In the genomic region with DNA sequence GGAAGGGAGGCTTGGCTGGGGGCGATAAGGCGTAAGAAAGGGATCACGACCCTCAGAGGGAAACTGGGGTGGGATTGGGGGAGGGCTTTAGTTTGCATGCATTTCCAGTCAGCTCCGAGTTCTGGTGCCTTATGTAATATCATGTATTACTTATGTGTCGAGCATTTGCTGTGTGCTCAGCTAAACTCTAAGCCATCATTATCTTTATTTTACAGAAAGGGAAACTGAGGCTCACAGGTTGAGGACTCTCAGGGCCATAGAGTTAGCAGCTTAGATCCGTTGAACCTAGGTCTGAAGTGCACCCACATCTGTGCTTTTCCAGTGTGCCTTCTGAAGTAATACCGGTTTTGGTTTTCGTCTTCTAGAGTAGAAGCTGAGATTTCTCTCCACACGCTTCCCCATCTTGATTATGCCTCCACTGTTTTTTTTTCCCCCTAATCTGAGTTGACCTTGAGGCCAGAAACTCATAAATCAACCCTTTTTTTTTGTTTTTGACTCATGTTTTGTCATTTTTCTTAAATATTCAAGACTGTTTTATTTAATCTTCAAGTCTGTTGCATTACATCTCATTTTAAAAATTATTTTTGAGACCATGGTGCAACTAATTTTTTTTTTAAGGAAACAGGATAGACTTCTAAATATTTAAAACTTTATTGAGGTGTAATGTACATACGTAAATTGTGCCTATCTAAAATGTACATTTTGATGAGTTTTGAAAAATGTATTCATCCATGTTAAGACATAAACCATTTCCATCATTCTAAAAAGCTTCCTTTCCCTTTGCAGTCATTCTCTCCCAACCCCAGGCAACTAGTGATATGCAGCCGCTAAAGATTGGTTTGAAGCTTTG, we compare ENCODE assay signal across 8 cellular contexts. TPM values are rescaled to one million over a fixed set of nuclear protein-coding genes. Genes with fewer than 3 reads are reported as not detected.
DNase-seq lines count a peak whose midpoint lies in the region; ATAC-seq, FAIRE-seq and TF ChIP-seq lines count a peak whose summit lies in the region.

No MANE protein-coding gene starts in this region.

- ATAC-seq in activated T-helper 17 cell treated with anti-CD3 and anti-CD28 coated beads, Interleukin-2, amount 50 U/mL, for 72 hours (replicated peaks): no peak

- H3K9me3 ChIP-seq in keratinocyte (ENCODE audit: control insufficient read depth, low read depth, low read length): peaks cover 2% of the 10 kb centered on the region

- H2AFZ ChIP-seq in keratinocyte (ENCODE audit: control insufficient read depth, low read length): peak overlapping the region; percentile 95

- H3K36me3 Mint-ChIP-seq in activated T-helper 17 cell treated with anti-CD3 and anti-CD28 coated beads, Interleukin-2, amount 50 U/mL, for 72 hours (ENCODE audit: low read depth): peaks cover 53% of the 10 kb centered on the region

- DNase-seq in AG09309 (ENCODE audit: low read depth) (no peak), HEK293T (ENCODE audit: extremely low spot score) (no peak), keratinocyte (ENCODE audit: low read depth, low spot score) (no peak), GM13976 (ENCODE audit: low spot score) (no peak), A172 (ENCODE audit: low spot score) (no peak)
- DNase-seq in stimulated activated CD4-positive, alpha-beta T cell treated with anti-CD3 and anti-CD28 coated beads, Interleukin-4, amount 100 ng/mL, for 1 hour: no peak

- no peak for FAIRE-seq in keratinocyte (lab: Jason Lieb, UNC)

- H3K27ac ChIP-seq in keratinocyte (ENCODE audit: control insufficient read depth, insufficient read depth, low read length): peak overlapping the region; percentile 80
- H3K27ac ChIP-seq in temporal lobe (ENCODE audit: low read depth, low read length): peak overlapping the region; percentile 76

- H3K36me3 ChIP-seq in keratinocyte (ENCODE audit: control insufficient read depth in 2 of 2, extremely low read depth in 1 of 2, insufficient read depth in 2 of 2, low read length in 2 of 2): peaks cover 10 to 19% of the 10 kb centered on the region in 2 experiments

- no peaks in the 10 kb centered on the region for H4K20me1 ChIP-seq in keratinocyte (ENCODE audit: control insufficient read depth, extremely low read depth, insufficient read depth, low read length)

- POLR2A ChIA-PET in HEK293T (lab: Yijun Ruan, JAX): interaction anchor here (0.5 to 1.7 kb wide), 7 partner anchors 11 to 140 kb away, joined by 3 to 5 read pairs (median 3); no protein-coding TSS in a partner anchor

- in situ Hi-C loops in GM13976 (cut with MboI; ENCODE audit: low sequenced_read_pairs, unreplicated experiment): no loop called here

- TF ChIP-seq CTCF in AG09309 (IDR thresholded peaks at IDR 0.05; ENCODE audit: control insufficient read depth, insufficient read depth, low read depth, low read length, missing control alignments): no peak
- TF ChIP-seq CTCF in keratinocyte (optimal IDR thresholded peaks at IDR 0.05 in 1 of 3, IDR thresholded peaks at IDR 0.05 in 1 of 3, conservative IDR thresholded peaks at IDR 0.05 in 1 of 3; ENCODE audit: extremely low read depth in 1 of 3, insufficient read depth in 2 of 3, low read length in 3 of 3): no peak
- no peak for TF ChIP-seq CTCF in GM13976 (IDR thresholded peaks at IDR 0.05; ENCODE audit: borderline replicate concordance, control extremely low read depth, extremely low read depth, insufficient read depth, missing control alignments)

- peaks cover 56% of the 10 kb centered on the region for H3K79me2 ChIP-seq in keratinocyte (ENCODE audit: control insufficient read depth, insufficient read depth, low read length)

- H3K27me3 ChIP-seq in keratinocyte (ENCODE audit: control insufficient read depth, extremely low read depth, insufficient read depth, low read length): no peaks in the 10 kb centered on the region

- H3K4me2 ChIP-seq in keratinocyte (ENCODE audit: control insufficient read depth, extremely low read depth, insufficient read depth, low read depth, low read length): peak overlapping the region; percentile 69

- peaks cover 9% of the 10 kb centered on the region for H3K4me1 ChIP-seq in keratinocyte (ENCODE audit: control insufficient read depth, extremely low read depth, insufficient read depth, low read length)

- H3K4me3 ChIP-seq in AG09309 (ENCODE audit: control insufficient read depth, low read depth, low read length): peak overlapping the region; percentile 75
- H3K4me3 ChIP-seq in keratinocyte (ENCODE audit: control insufficient read depth in 2 of 3, extremely low read depth in 1 of 3, insufficient read depth in 2 of 3, low read depth in 1 of 3, low read length in 3 of 3): peak overlapping the region; percentile 59 to 95 (median 73)

- CTCF ChIA-PET in HEK293T (lab: Yijun Ruan, JAX): no interaction called here

- peak overlapping the region; percentile 89 for H3K9ac ChIP-seq in keratinocyte (ENCODE audit: control insufficient read depth, extremely low read depth, insufficient read depth, low read length)

- dilution Hi-C loops in keratinocyte (cut with MboI; ENCODE audit: extremely low pct_ligation_motif_present, low sequenced_read_pairs): no loop called here

- H3K9me1 ChIP-seq in keratinocyte (ENCODE audit: control insufficient read depth, extremely low read depth, insufficient read depth, low read length): no peaks in the 10 kb centered on the region

- H3K9me3 Mint-ChIP-seq in activated T-helper 17 cell treated with anti-CD3 and anti-CD28 coated beads, Interleukin-2, amount 50 U/mL, for 72 hours: peaks cover 6% of the 10 kb centered on the region

- peak overlapping the region; percentile 96 for H3K27ac Mint-ChIP-seq in activated T-helper 17 cell treated with anti-CD3 and anti-CD28 coated beads, Interleukin-2, amount 50 U/mL, for 72 hours

- peaks cover 18% of the 10 kb centered on the region for H3K4me1 Mint-ChIP-seq in activated T-helper 17 cell treated with anti-CD3 and anti-CD28 coated beads, Interleukin-2, amount 50 U/mL, for 72 hours

- peak overlapping the region; percentile 93 for H3K4me3 Mint-ChIP-seq in activated T-helper 17 cell treated with anti-CD3 and anti-CD28 coated beads, Interleukin-2, amount 50 U/mL, for 72 hours

- no peaks in the 10 kb centered on the region for H3K27me3 Mint-ChIP-seq in activated T-helper 17 cell treated with anti-CD3 and anti-CD28 coated beads, Interleukin-2, amount 50 U/mL, for 72 hours

TF ChIP-seq in HEK293T, 16 proteins besides CTCF, POLR2A, EP300 and RAD21:
- TF ChIP-seq L3MBTL2 (conservative IDR thresholded peaks at IDR 0.05) (no peak), BHLHE40 (IDR thresholded peaks at IDR 0.05; ENCODE audit: borderline replicate concordance) (no peak), TARDBP (IDR thresholded peaks at IDR 0.05) (no peak), ZNF384 (IDR thresholded peaks at IDR 0.05) (peak; percentile 77), CTBP1 (IDR thresholded peaks at IDR 0.05; ENCODE audit: borderline replicate concordance) (no peak), FOXK2 (IDR thresholded peaks at IDR 0.05) (no peak), FOXA1 (IDR thresholded peaks at IDR 0.05) (no peak)
- TF ChIP-seq, protein P1, sequence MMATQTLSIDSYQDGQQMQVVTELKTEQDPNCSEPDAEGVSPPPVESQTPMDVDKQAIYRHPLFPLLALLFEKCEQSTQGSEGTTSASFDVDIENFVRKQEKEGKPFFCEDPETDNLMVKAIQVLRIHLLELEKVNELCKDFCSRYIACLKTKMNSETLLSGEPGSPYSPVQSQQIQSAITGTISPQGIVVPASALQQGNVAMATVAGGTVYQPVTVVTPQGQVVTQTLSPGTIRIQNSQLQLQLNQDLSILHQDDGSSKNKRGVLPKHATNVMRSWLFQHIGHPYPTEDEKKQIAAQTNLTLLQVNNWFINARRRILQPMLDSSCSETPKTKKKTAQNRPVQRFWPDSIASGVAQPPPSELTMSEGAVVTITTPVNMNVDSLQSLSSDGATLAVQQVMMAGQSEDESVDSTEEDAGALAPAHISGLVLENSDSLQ (IDR thresholded peaks at IDR 0.05): peak; percentile 32
TF ChIP-seq in HEK293T: peak in this region for 2.

RNA-seq across cellular contexts. Expression of a gene that starts 0.7 kb away (rescaled TPM):
- 100 to 1,000 TPM in 1 of 2 donors, 10 to 100 TPM in 1; 93.9 to 152 TPM for total RNA-seq in activated T-helper 17 cell treated with anti-CD3 and anti-CD28 coated beads, Interleukin-2, amount 50 U/mL, for 72 hours
- polyA plus RNA-seq in keratinocyte: 204 to 287 TPM (median 246 TPM) in 3 replicates
- polyA plus RNA-seq in keratinocyte (2011; ENCODE audit: low read depth): 9.4 TPM
- 150 and 279 TPM in 2 replicates for polyA plus RNA-seq in keratinocyte (2011; cell fraction: cytosol; rRNA removed)
- 137 and 147 TPM in 2 replicates for polyA plus RNA-seq in keratinocyte (2011; cell fraction: nucleus; rRNA removed)
- polyA plus RNA-seq in keratinocyte (2012; ENCODE audit: low replicate concordance): 46.9 and 123 TPM in 2 replicates
- 123 to 200 TPM (median 142 TPM) in 3 replicates for polyA minus RNA-seq in keratinocyte
- polyA minus RNA-seq in keratinocyte (2011; cell fraction: cytosol; rRNA and poly(A)+ RNA removed): 48.9 TPM
- polyA minus RNA-seq in keratinocyte (2011; cell fraction: nucleus; rRNA and poly(A)+ RNA removed): 39.4 and 68.7 TPM in 2 replicates
- total RNA-seq in temporal lobe: 31.0 TPM
- total RNA-seq in A172 (2014; rRNA removed; shearing (Covaris generic)): 213 and 231 TPM in 2 replicates

RNA-seq across cellular contexts. Expression of a gene that starts 39.4 kb away (rescaled TPM):
- total RNA-seq in activated T-helper 17 cell treated with anti-CD3 and anti-CD28 coated beads, Interleukin-2, amount 50 U/mL, for 72 hours: 10 to 100 TPM; 40.2 to 57.6 TPM
- polyA plus RNA-seq in keratinocyte: 11.4 to 18.0 TPM (median 16.8 TPM) in 3 replicates
- 32.4 TPM for polyA plus RNA-seq in keratinocyte (2011; ENCODE audit: low read depth)
- polyA plus RNA-seq in keratinocyte (2011; cell fraction: cytosol; rRNA removed): 13.7 and 15.1 TPM in 2 replicates
- 20.8 and 21.3 TPM in 2 replicates for polyA plus RNA-seq in keratinocyte (2011; cell fraction: nucleus; rRNA removed)
- polyA plus RNA-seq in keratinocyte (2012; ENCODE audit: low replicate concordance): 15.4 and 18.0 TPM in 2 replicates
- 10.8 to 15.3 TPM (median 13.9 TPM) in 3 replicates for polyA minus RNA-seq in keratinocyte
- polyA minus RNA-seq in keratinocyte (2011; cell fraction: cytosol; rRNA and poly(A)+ RNA removed): 17.3 TPM
- polyA minus RNA-seq in keratinocyte (2011; cell fraction: nucleus; rRNA and poly(A)+ RNA removed): 11.3 and 13.3 TPM in 2 replicates
- 37.4 TPM for total RNA-seq in temporal lobe
- total RNA-seq in A172 (2014; rRNA removed; shearing (Covaris generic)): 11.7 and 17.5 TPM in 2 replicates
